In genomic region chr13:23384111-23384510, GRCh38 we compare ENCODE assay signal across 9 cellular contexts. TPM values are rescaled to one million over a fixed set of nuclear protein-coding genes. Genes with fewer than 3 reads are reported as not detected.
A peak's percentile ranks its signal among the peaks of the same experiment; 100 is the strongest.
DNase-seq lines count a peak whose midpoint lies in the region; ATAC-seq and TF ChIP-seq lines count a peak whose summit lies in the region.
"Had no signal": no experiment of that assay in that cellular context is flagged by ENCODE, and none has a peak within 500 bp of the region (broad histone marks: within the 10 kb centered on the region; RNA-seq: fewer than 3 reads in every experiment).

No MANE protein-coding gene starts in this region.

- no peak overlapping the region for H3K27ac Mint-ChIP-seq in immature natural killer cell
- H3K27ac Mint-ChIP-seq in activated T-helper 1 cell treated with anti-CD3 and anti-CD28 coated beads, Interleukin-12 subunit alpha, Interleukin-12 subunit beta, Interleukin-2, Interleukin-4 antibody, amounts not matched to agents 30 ng/mL and 10 ng/mL and 1 ng/mL, durations not matched to agents 14 hours and 24 hours and 36 hours, result no peak overlapping the region

- no peaks in the 10 kb centered on the region for H3K9me3 ChIP-seq in prostate gland

- no peak overlapping the region for H3K4me3 Mint-ChIP-seq in immature natural killer cell
- H3K4me3 Mint-ChIP-seq in activated T-helper 1 cell treated with anti-CD3 and anti-CD28 coated beads, Interleukin-12 subunit alpha, Interleukin-12 subunit beta, Interleukin-2, Interleukin-4 antibody, amounts not matched to agents 30 ng/mL and 10 ng/mL and 1 ng/mL, durations not matched to agents 14 hours and 24 hours and 36 hours, result no peak overlapping the region

- peaks cover 4 to 5% (median 5%) of the 10 kb centered on the region in 3 donors for H3K27me3 Mint-ChIP-seq in immature natural killer cell (ENCODE audit: low read depth in 3 of 3)
- H3K27me3 Mint-ChIP-seq in activated T-helper 1 cell treated with anti-CD3 and anti-CD28 coated beads, Interleukin-12 subunit alpha, Interleukin-12 subunit beta, Interleukin-2, Interleukin-4 antibody, amounts not matched to agents 30 ng/mL and 10 ng/mL and 1 ng/mL, durations not matched to agents 14 hours and 24 hours and 36 hours (ENCODE audit: insufficient read depth), result peaks cover 8% of the 10 kb centered on the region

- intact Hi-C loops in prostate gland (cut with DNase I), result no loop called here
- intact Hi-C loops in activated T-helper 1 cell treated with anti-CD3 and anti-CD28 coated beads, Interleukin-12 subunit alpha, Interleukin-12 subunit beta, Interleukin-2, Interleukin-4 antibody, amounts not matched to agents 30 ng/mL and 10 ng/mL and 1 ng/mL, durations not matched to agents 14 hours and 24 hours and 36 hours (cut with micrococcal nuclease), result loop anchor here (2.0 kb wide), 1 partner anchor 1129 kb away; the partner anchor contains the start of gene PARP4

- no peaks in the 10 kb centered on the region for H3K4me1 Mint-ChIP-seq in immature natural killer cell
- peaks cover 41% of the 10 kb centered on the region for H3K4me1 Mint-ChIP-seq in activated T-helper 1 cell treated with anti-CD3 and anti-CD28 coated beads, Interleukin-12 subunit alpha, Interleukin-12 subunit beta, Interleukin-2, Interleukin-4 antibody, amounts not matched to agents 30 ng/mL and 10 ng/mL and 1 ng/mL, durations not matched to agents 14 hours and 24 hours and 36 hours (ENCODE audit: low read depth)

- no peak for TF ChIP-seq CTCF in kidney epithelial cell (IDR thresholded peaks at IDR 0.05; ENCODE audit: insufficient read depth, low read length, poor library complexity, severe bottlenecking)
- TF ChIP-seq CTCF in prostate gland (IDR thresholded peaks at IDR 0.05), result no peak

- H3K27ac ChIP-seq in prostate gland, result no peak overlapping the region
- H3K27ac ChIP-seq: parathyroid adenoma had no signal

- H3K4me3 ChIP-seq in kidney epithelial cell (ENCODE audit: low read depth, low read length), result no peak overlapping the region
- no peak overlapping the region for H3K4me3 ChIP-seq in prostate gland

- peaks cover 0 to 10% (median 0%) of the 10 kb centered on the region in 3 donors for H3K36me3 Mint-ChIP-seq in immature natural killer cell
- no peaks in the 10 kb centered on the region for H3K36me3 Mint-ChIP-seq in activated T-helper 1 cell treated with anti-CD3 and anti-CD28 coated beads, Interleukin-12 subunit alpha, Interleukin-12 subunit beta, Interleukin-2, Interleukin-4 antibody, amounts not matched to agents 30 ng/mL and 10 ng/mL and 1 ng/mL, durations not matched to agents 14 hours and 24 hours and 36 hours (ENCODE audit: low read depth)

- DNase-seq in kidney epithelial cell (ENCODE audit: low read depth), result peak; percentile 71
- no peak for DNase-seq in immature natural killer cell
- no peak for DNase-seq in NCI-H1694 treated with DMSO at 0.1 percent for 48 hours (lab: John Stamatoyannopoulos, UW)
- DNase-seq in prostate gland (ENCODE audit: low spot score), result no peak
- no peak for DNase-seq in activated T-helper 1 cell treated with anti-CD3 and anti-CD28 coated beads, Interleukin-12 subunit alpha, Interleukin-12 subunit beta, Interleukin-2, Interleukin-4 antibody, amounts not matched to agents 30 ng/mL and 10 ng/mL and 1 ng/mL, durations not matched to agents 14 hours and 24 hours and 36 hours (ENCODE audit: low spot score)

- ATAC-seq in GM18502 (IDR thresholded peaks at IDR 0.05; ENCODE audit: poor library complexity, unreplicated experiment) (peak; percentile 89), GM21515 (IDR thresholded peaks at IDR 0.05; ENCODE audit: unreplicated experiment) (peak; percentile 77), HG03520 (IDR thresholded peaks at IDR 0.05; ENCODE audit: unreplicated experiment) (peak; percentile 88)

- H3K27me3 ChIP-seq in kidney epithelial cell (ENCODE audit: control insufficient read depth, insufficient read depth, low read length) (no peaks in the 10 kb centered on the region), prostate gland (replicated peaks; ENCODE audit: insufficient read depth) (no peaks in the 10 kb centered on the region)

- 77% methylated on average over 4 of the region's 4 CpGs for WGBS in prostate gland

- H3K36me3 ChIP-seq in kidney epithelial cell (ENCODE audit: control insufficient read depth, insufficient read depth, low read length) (no peaks in the 10 kb centered on the region), prostate gland (no peaks in the 10 kb centered on the region)

- H3K9me3 Mint-ChIP-seq in immature natural killer cell, result no peaks in the 10 kb centered on the region
- H3K9me3 Mint-ChIP-seq in activated T-helper 1 cell treated with anti-CD3 and anti-CD28 coated beads, Interleukin-12 subunit alpha, Interleukin-12 subunit beta, Interleukin-2, Interleukin-4 antibody, amounts not matched to agents 30 ng/mL and 10 ng/mL and 1 ng/mL, durations not matched to agents 14 hours and 24 hours and 36 hours, result no peaks in the 10 kb centered on the region

- TF ChIP-seq POLR2A in prostate gland (IDR thresholded peaks at IDR 0.05), result no peak

- no peaks in the 10 kb centered on the region for H3K4me1 ChIP-seq in prostate gland (replicated peaks)

RNA-seq across cellular contexts. Expression of gene SACS, which starts 49.4 kb away (rescaled TPM):
- total RNA-seq in kidney epithelial cell (56.0 and 85.2 TPM in 2 replicates), prostate gland (10 to 100 TPM in 1 of 2 donors, 1 to 10 TPM in 1; 7.8 to 24.1 TPM)
- 1 to 10 TPM in 2 of 3 donors, under 1 TPM in 1; 0.42 to 4.4 (median 4.0) TPM for polyA plus RNA-seq in immature natural killer cell
- total RNA-seq in activated T-helper 1 cell treated with anti-CD3 and anti-CD28 coated beads, Interleukin-12 subunit alpha, Interleukin-12 subunit beta, Interleukin-2, Interleukin-4 antibody, amounts not matched to agents 30 ng/mL and 10 ng/mL and 1 ng/mL, durations not matched to agents 14 hours and 24 hours and 36 hours, result 32.1 and 32.4 TPM in 2 replicates
